Comparison of ENCODE assay signal across 12 cellular contexts in genomic region chr10:96912405-96912804, GRCh38.
DNase-seq lines count a peak whose midpoint lies in the region; ATAC-seq and TF ChIP-seq lines count a peak whose summit lies in the region.
"Had no signal": no experiment of that assay in that cellular context is flagged by ENCODE, and none has a peak within 500 bp of the region (broad histone marks: within the 10 kb centered on the region; RNA-seq: fewer than 3 reads in every experiment).

No MANE protein-coding gene starts in this region.

- H3K36me3 ChIP-seq in HEK293 (ENCODE audit: control insufficient read depth in 2 of 2, insufficient read depth in 1 of 2, low read length in 2 of 2) = peaks cover 4 to 6% of the 10 kb centered on the region in 2 experiments; a peak in 2 of 3 replicates
- H3K36me3 ChIP-seq: HAP-1 had no signal

- H3K9me3 ChIP-seq in HEK293 (ENCODE audit: control insufficient read depth, insufficient read depth, low read depth, low read length) = no peaks in the 10 kb centered on the region
- H3K9me3 ChIP-seq: HAP-1 had no signal

- H3K27me3 Mint-ChIP-seq in activated CD4-positive, alpha-beta T cell treated with anti-CD3 and anti-CD28 coated beads, Interleukin-2, amount 10 ng/mL, durations not matched to agents 24 days and 14 days = no peaks in the 10 kb centered on the region

- H3K27ac Mint-ChIP-seq in activated CD4-positive, alpha-beta T cell treated with anti-CD3 and anti-CD28 coated beads, Interleukin-2, amount 10 ng/mL, durations not matched to agents 24 days and 14 days = no peak overlapping the region

- H3K4me1 ChIP-seq in HEK293 (ENCODE audit: control insufficient read depth, insufficient read depth, low read length) = no peaks in the 10 kb centered on the region
- H3K4me1 ChIP-seq: HAP-1 had no signal

- peaks cover 22% of the 10 kb centered on the region for H3K36me3 Mint-ChIP-seq in activated CD4-positive, alpha-beta T cell treated with anti-CD3 and anti-CD28 coated beads, Interleukin-2, amount 10 ng/mL, durations not matched to agents 24 days and 14 days (ENCODE audit: low read depth)

- H3K4me1 Mint-ChIP-seq in activated CD4-positive, alpha-beta T cell treated with anti-CD3 and anti-CD28 coated beads, Interleukin-2, amount 10 ng/mL, durations not matched to agents 24 days and 14 days = peaks cover 10% of the 10 kb centered on the region

- DNase-seq in amniotic epithelial cell (ENCODE audit: low read depth) (peak; percentile 16), iris pigment epithelial cell (ENCODE audit: low read depth) (peak; percentile 16), RPMI8226 (no peak)
- no peak for DNase-seq in activated CD4-positive, CD25-positive, alpha-beta regulatory T cell (lab: John Stamatoyannopoulos, UW)
- no peak for DNase-seq in activated CD4-positive, alpha-beta T cell treated with anti-CD3 and anti-CD28 coated beads, Interleukin-2, amount 10 ng/mL, durations not matched to agents 24 days and 14 days
- DNase-seq: DMS53, GF-D8, HFFc6 had no signal

- H3K4me3 ChIP-seq in HEK293 (ENCODE audit: low read depth, low read length) = no peak overlapping the region
- H3K4me3 ChIP-seq: HAP-1 had no signal

- POLR2A ChIA-PET in HEK293 (lab: Yijun Ruan, JAX) = no interaction called here

- no peak for ATAC-seq in GM19351 (IDR thresholded peaks at IDR 0.05; ENCODE audit: unreplicated experiment)
- ATAC-seq: HepG2 had no signal

- no peak overlapping the region for H3K27ac ChIP-seq in HEK293 (ENCODE audit: extremely low read depth, low read depth, low read length)

- CTCF ChIA-PET in HEK293 (lab: Yijun Ruan, JAX) = interaction anchor here (1.0 kb wide), 1 partner anchor 11 kb away, joined by 4 read pairs; no protein-coding TSS in a partner anchor

- H3K4me3 Mint-ChIP-seq in activated CD4-positive, alpha-beta T cell treated with anti-CD3 and anti-CD28 coated beads, Interleukin-2, amount 10 ng/mL, durations not matched to agents 24 days and 14 days = no peak overlapping the region

- intact Hi-C loops in activated CD4-positive, alpha-beta T cell treated with anti-CD3 and anti-CD28 coated beads, Interleukin-2, amount 10 ng/mL, durations not matched to agents 24 days and 14 days (cut with micrococcal nuclease) = no loop called here

- no peaks in the 10 kb centered on the region for H3K9me3 Mint-ChIP-seq in activated CD4-positive, alpha-beta T cell treated with anti-CD3 and anti-CD28 coated beads, Interleukin-2, amount 10 ng/mL, durations not matched to agents 24 days and 14 days
- H3K9me3 Mint-ChIP-seq: HFFc6 had no signal

- TF ChIP-seq CTCF in HEK293 (tag by site-specific recombination; IDR thresholded peaks at IDR 0.05) = no peak

TF ChIP-seq in HEK293, 187 proteins besides CTCF, POLR2A, EP300 and RAD21:
- peak; percentile 92 for TF ChIP-seq ZNF366 (tag by site-specific recombination; conservative IDR thresholded peaks at IDR 0.05)
- no peak for TF ChIP-seq ZNF692 (tag by site-specific recombination; IDR thresholded peaks at IDR 0.05)
- 0 out of 2 replicates have a peak, but pooled peaks have one; percentile 32 for TF ChIP-seq ZBTB17 (tag by site-specific recombination; IDR thresholded peaks at IDR 0.05)

Comparison
In these comparisons a context has a peak if more than half of its experiments do, and no peak if none do; other contexts are left out.
1. DNase-seq: peak in amniotic epithelial cell (single experiment) and iris pigment epithelial cell (single experiment); none in RPMI8226 (single experiment), activated CD4-positive, CD25-positive, alpha-beta regulatory T cell (0 of 4) and activated CD4-positive, alpha-beta T cell treated with anti-CD3 and anti-CD28 coated beads, Interleukin-2, amount 10 ng/mL, durations not matched to agents 24 days and 14 days (single experiment).